Comparison of ENCODE assay signal across 15 cellular contexts in the genomic region with DNA sequence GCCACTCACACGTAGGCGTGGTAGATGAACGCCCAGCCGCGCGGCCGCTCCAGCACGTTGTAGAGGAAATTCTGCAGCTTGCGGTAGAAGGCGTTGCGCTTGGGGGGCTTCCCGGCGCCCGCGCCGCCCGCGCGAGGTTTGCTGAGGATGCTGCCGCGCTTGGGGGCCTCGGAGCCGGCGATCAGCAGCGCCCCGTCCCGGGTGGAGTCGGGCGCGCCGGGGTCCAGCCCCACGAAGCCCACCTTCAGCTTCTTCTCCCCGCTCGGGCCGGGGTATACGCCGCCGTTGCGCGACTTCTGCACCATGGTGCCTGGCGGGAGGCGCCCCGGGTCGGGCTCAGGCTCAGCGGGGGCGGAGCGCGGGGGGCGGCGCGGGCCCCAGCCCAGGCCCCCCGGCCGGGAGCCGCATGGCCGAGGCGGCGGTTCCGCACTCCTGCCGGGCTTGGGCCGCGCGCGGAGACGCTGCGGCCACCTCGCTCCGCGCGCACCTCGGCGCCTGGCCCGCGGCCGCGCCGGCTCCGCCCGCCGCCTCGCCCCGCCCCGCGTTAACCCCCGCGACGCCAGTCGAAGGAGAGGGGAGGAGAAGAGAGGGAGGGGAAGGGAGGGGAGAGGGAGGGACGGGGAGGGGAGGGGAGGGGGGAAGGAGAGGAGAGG. TPM values are rescaled to one million over a fixed set of nuclear protein-coding genes. Genes with fewer than 3 reads are reported as not detected.
A peak's percentile ranks its signal among the peaks of the same experiment; 100 is the strongest.
DNase-seq lines count a peak whose midpoint lies in the region; ATAC-seq and TF ChIP-seq lines count a peak whose summit lies in the region.
"Had no signal": no experiment of that assay in that cellular context is flagged by ENCODE, and none has a peak within 500 bp of the region (broad histone marks: within the 10 kb centered on the region; RNA-seq: fewer than 3 reads in every experiment).

A gene (minus strand): TSS at position 497 of the 653 bp plus-strand sequence. CDS start 192 bp downstream, at position 305.

- no peak for DNase-seq in right cardiac atrium
- no peak for DNase-seq in left ventricle myocardium superior
- peak; percentile 42 for DNase-seq in NT2/D1 (ENCODE audit: low read depth, low spot score)
- DNase-seq in ureter (ENCODE audit: low spot score) = no peak
- no peak for DNase-seq in GM10266 (ENCODE audit: extremely low spot score)
- DNase-seq: activated CD4-positive, alpha-beta T cell treated with anti-CD3 and anti-CD28 coated beads for 1 hour; activated naive CD4-positive, alpha-beta T cell treated with anti-CD3 and anti-CD28 coated beads, Interleukin-2, amount 50 U/mL, for 16 hours; CD8-positive, alpha-beta memory T cell; effector CD8-positive, alpha-beta T cell; immature natural killer cell; RPMI8226 had no signal

- peak within 1 kb of the TSS; percentile 96 for H3K9ac ChIP-seq in NT2/D1 (ENCODE audit: insufficient read length, low read depth)
- peak within 1 kb of the TSS; percentile 45; the same call in 1 of the 2 replicates for H3K9ac ChIP-seq in iPS-20b (ENCODE audit: low read depth, low read length)

- intact Hi-C loops in right cardiac atrium (cut with DNase I) (no loop called here), left ventricle myocardium superior (cut with micrococcal nuclease) (no loop called here)

- H3K9me3 ChIP-seq in right cardiac atrium (ENCODE audit: control insufficient read depth, low read length) = no peaks in the 10 kb centered on the region
- no peaks in the 10 kb centered on the region for H3K9me3 ChIP-seq in NT2/D1 (ENCODE audit: insufficient read depth, low read length)
- H3K9me3 ChIP-seq in iPS-20b (ENCODE audit: insufficient read depth, low read depth, low read length) = no peaks in the 10 kb centered on the region
- H3K9me3 ChIP-seq in thymus (ENCODE audit: control insufficient read depth) = peaks cover 1% of the 10 kb centered on the region

- ATAC-seq in right cardiac atrium (no peak), left ventricle myocardium superior (no peak), GM21717 (IDR thresholded peaks at IDR 0.05; ENCODE audit: unreplicated experiment) (no peak)

- no peaks in the 10 kb centered on the region for H3K4me1 ChIP-seq in right cardiac atrium (ENCODE audit: control insufficient read depth, insufficient read depth, low read length)
- H3K4me1 ChIP-seq in NT2/D1 (ENCODE audit: insufficient read depth, insufficient read length) = peaks cover 54% of the 10 kb centered on the region
- H3K4me1 ChIP-seq in iPS-20b (ENCODE audit: insufficient read depth, low read length) = no peaks in the 10 kb centered on the region; the same call in 1 of the 2 replicates
- no peaks in the 10 kb centered on the region for H3K4me1 ChIP-seq in thymus (ENCODE audit: control insufficient read depth, insufficient read depth, low read length)

- under 1% methylated on average over 87 of the region's 88 CpGs for WGBS in right cardiac atrium
- under 1% methylated on average over 86 of the region's 88 CpGs for WGBS in thymus

- H3K27me3 ChIP-seq in right cardiac atrium (ENCODE audit: control insufficient read depth, insufficient read depth) (no peaks in the 10 kb centered on the region), NT2/D1 (ENCODE audit: insufficient read depth, insufficient read length) (peaks cover 32% of the 10 kb centered on the region), iPS-20b (ENCODE audit: insufficient read depth, low read length) (peaks cover 35% of the 10 kb centered on the region), thymus (ENCODE audit: control insufficient read depth, insufficient read depth) (peaks cover 59% of the 10 kb centered on the region)

- TF ChIP-seq CTCF in GM10266 (IDR thresholded peaks at IDR 0.05; ENCODE audit: control insufficient read depth, insufficient read depth, low read depth, missing control alignments) = no peak

- H3K27ac ChIP-seq in right cardiac atrium (ENCODE audit: low read length) = no peak within 1 kb of the TSS
- H3K27ac ChIP-seq in iPS-20b (ENCODE audit: low read length) = no peak within 1 kb of the TSS
- H3K27ac ChIP-seq in thymus (ENCODE audit: low read depth) = no peak within 1 kb of the TSS

- H3K4me3 ChIP-seq in right cardiac atrium (ENCODE audit: low read length) (peak within 1 kb of the TSS; percentile 9), NT2/D1 (ENCODE audit: insufficient read length, low read depth) (peak within 1 kb of the TSS; percentile 92), iPS-20b (ENCODE audit: low read length) (peak within 1 kb of the TSS; percentile 76; the same call in 1 of the 2 replicates), thymus (ENCODE audit: low read length) (peak within 1 kb of the TSS; percentile 36)

- H3K36me3 ChIP-seq in NT2/D1 (ENCODE audit: insufficient read depth, insufficient read length, low read length) = peaks cover 13% of the 10 kb centered on the region
- H3K36me3 ChIP-seq in iPS-20b (ENCODE audit: insufficient read depth, low read depth, low read length) = no peaks in the 10 kb centered on the region
- no peaks in the 10 kb centered on the region for H3K36me3 ChIP-seq in thymus (ENCODE audit: control insufficient read depth, insufficient read depth)

RNA-seq across cellular contexts. Expression of the gene that starts here (rescaled TPM):
- total RNA-seq in right cardiac atrium = 1 to 10 TPM in 2 of 4 donors, not detected in 2; 1.1 to 2.3 TPM
- polyA plus RNA-seq in right cardiac atrium = under 0.01 TPM
- 0.52 TPM for total RNA-seq in left ventricle myocardium superior
- polyA plus RNA-seq in thymus = 0.48 TPM
- total RNA-seq in ureter = not detected
- total RNA-seq: CD8-positive, alpha-beta memory T cell; pulmonary artery endothelial cell had no signal
- polyA plus RNA-seq: CD8-positive, alpha-beta memory T cell had no signal

Comparison
In these comparisons a context has a peak if more than half of its experiments do, and no peak if none do; other contexts are left out.
1. H3K4me3 ChIP-seq: peak in every context shown above with its lines; median percentile 92 in NT2/D1; 76 in iPS-20b; 36 in thymus; 9 in right cardiac atrium.